In the genomic region with DNA sequence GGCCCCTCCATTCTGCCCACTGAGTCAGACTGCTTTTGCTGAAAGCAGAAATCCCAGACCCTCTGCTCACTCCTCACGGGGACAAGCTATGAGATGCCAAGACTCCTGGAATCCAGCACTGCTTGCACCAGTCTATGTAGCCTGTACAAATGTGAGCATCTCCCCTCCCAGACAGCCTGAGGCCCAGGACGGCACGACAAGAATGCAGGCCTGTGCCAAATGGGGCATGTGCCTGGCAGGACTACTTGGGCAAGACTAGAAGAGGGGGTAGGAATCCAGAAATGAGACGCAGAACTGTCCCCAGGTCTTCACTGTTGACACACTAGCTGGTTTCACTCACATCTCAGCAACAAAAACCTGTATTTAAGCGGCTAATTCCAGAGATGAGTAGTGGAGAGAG, we compare ENCODE assay signal across 13 cellular contexts. TPM values are rescaled to one million over a fixed set of nuclear protein-coding genes. Genes with fewer than 3 reads are reported as not detected.
DNase-seq lines count a peak whose midpoint lies in the region; ATAC-seq and TF ChIP-seq lines count a peak whose summit lies in the region.
"Had no signal": no experiment of that assay in that cellular context is flagged by ENCODE, and none has a peak within 500 bp of the region (broad histone marks: within the 10 kb centered on the region; RNA-seq: fewer than 3 reads in every experiment).

No MANE protein-coding gene starts in this region.

- no peak for TF ChIP-seq CTCF in psoas muscle (IDR thresholded peaks at IDR 0.05)

- H3K9me3 ChIP-seq in adipocyte (ENCODE audit: control insufficient read depth, low read length) (no peaks in the 10 kb centered on the region), psoas muscle (no peaks in the 10 kb centered on the region)
- H3K9me3 ChIP-seq: A549, adrenal gland had no signal

- H3K27me3 ChIP-seq in adipocyte (replicated peaks; ENCODE audit: control insufficient read depth, insufficient read depth, low read length) (no peaks in the 10 kb centered on the region), psoas muscle (ENCODE audit: insufficient read depth in 3 of 3, low read length in 2 of 3) (no peaks in the 10 kb centered on the region)
- H3K27me3 ChIP-seq: adrenal gland had no signal

- H3K4me3 ChIP-seq in adipocyte (ENCODE audit: low read length) (peak overlapping the region; percentile 51), psoas muscle (no peak overlapping the region)
- H3K4me3 ChIP-seq: A549, adrenal gland had no signal

- peak overlapping the region; percentile 80 for H3K9ac ChIP-seq in adipocyte (ENCODE audit: low read length)

- WGBS in psoas muscle, 3 donors = 19 to 38% (median 25%) methylated on average over 5 of the region's 5 CpGs

- H3K4me1 ChIP-seq in adipocyte (ENCODE audit: control insufficient read depth, insufficient read depth, low read length) (peaks cover 56% of the 10 kb centered on the region), psoas muscle (peaks cover 53% of the 10 kb centered on the region)

- H3K36me3 ChIP-seq in adipocyte (ENCODE audit: control insufficient read depth, insufficient read depth, low read length, severe bottlenecking) = peaks cover 8% of the 10 kb centered on the region
- peaks cover 0 to 35% of the 10 kb centered on the region in 2 donors for H3K36me3 ChIP-seq in psoas muscle (ENCODE audit: insufficient read depth in 1 of 2, low read depth in 1 of 2)

- intact Hi-C loops in Right ventricle myocardium superior (cut with DNase I) (no loop called here), psoas muscle (cut with DNase I) (loop anchor here in 1 of 2 donors (2.0 kb wide), 1 partner anchor 18 kb away; no protein-coding TSS in a partner anchor)

- peak overlapping the region; percentile 63 for H3K27ac ChIP-seq in psoas muscle
- H3K27ac ChIP-seq: A549 had no signal

- DNase-seq in AG08395 (ENCODE audit: low spot score) (peak; percentile 81), adipocyte (ENCODE audit: low read depth) (peak; percentile 59), Right ventricle myocardium superior (peak; percentile 81), psoas muscle (peak; percentile 69 to 91)
- DNase-seq in stimulated activated CD4-positive, alpha-beta T cell treated with anti-CD3 and anti-CD28 coated beads, Interleukin-4, amount 100 ng/mL, for 4 hours = no peak
- DNase-seq in activated CD8-positive, alpha-beta memory T cell treated with anti-CD3 and anti-CD28 coated beads for 24 hours = no peak
- DNase-seq: adrenal gland; effector memory CD4-positive, alpha-beta T cell; mesendoderm; NCI-H345 had no signal

- ATAC-seq in Right ventricle myocardium superior (ENCODE audit: poor library complexity) = peak; percentile 67
- ATAC-seq in psoas muscle = peak; percentile 79 to 86 (median 84)
- ATAC-seq in HG03457 (IDR thresholded peaks at IDR 0.05; ENCODE audit: unreplicated experiment) = no peak
- no peak for ATAC-seq in GM21825 (IDR thresholded peaks at IDR 0.05; ENCODE audit: unreplicated experiment)
- ATAC-seq: A549 had no signal

RNA-seq across cellular contexts. Expression of gene MYO1C, which starts 2.8 kb away (rescaled TPM):
- total RNA-seq in Right ventricle myocardium superior (182 TPM), psoas muscle (10 to 100 TPM; 68.1 to 82.7 (median 73.2) TPM)
- polyA plus RNA-seq in psoas muscle = 10 to 100 TPM; 24.0 to 32.7 (median 28.4) TPM

RNA-seq across cellular contexts. Expression of gene INPP5K, which starts 21.1 kb away (rescaled TPM):
- 32.9 TPM for total RNA-seq in Right ventricle myocardium superior
- 10 to 100 TPM; 35.7 to 41.8 (median 40.1) TPM for total RNA-seq in psoas muscle
- polyA plus RNA-seq in psoas muscle = 10 to 100 TPM; 25.6 to 45.4 (median 30.9) TPM

RNA-seq across cellular contexts. Expression of gene CRK, which starts 39.2 kb away (rescaled TPM):
- total RNA-seq in Right ventricle myocardium superior (36.0 TPM), psoas muscle (10 to 100 TPM; 26.4 to 60.4 (median 33.1) TPM)
- polyA plus RNA-seq in psoas muscle = 10 to 100 TPM; 29.7 to 48.0 (median 40.4) TPM

Comparison
In these comparisons a context has a peak if more than half of its experiments do, and no peak if none do; other contexts are left out.
1. DNase-seq: peak in AG08395 (single experiment), adipocyte (single experiment), Right ventricle myocardium superior (single experiment) and psoas muscle (2 of 2); none in stimulated activated CD4-positive, alpha-beta T cell treated with anti-CD3 and anti-CD28 coated beads, Interleukin-4, amount 100 ng/mL, for 4 hours (0 of 2) and activated CD8-positive, alpha-beta memory T cell treated with anti-CD3 and anti-CD28 coated beads for 24 hours (single experiment).
2. ATAC-seq: peak in Right ventricle myocardium superior (single experiment) and psoas muscle (4 of 4); none in HG03457 (single experiment) and GM21825 (single experiment).